Comparison of ENCODE assay signal across 25 cellular contexts in genomic region chr4:133186210-133186609, GRCh38. TPM values are rescaled to one million over a fixed set of nuclear protein-coding genes. Genes with fewer than 3 reads are reported as not detected.
"Had no signal": no experiment of that assay in that cellular context is flagged by ENCODE, and none has a peak within 500 bp of the region (broad histone marks: within the 10 kb centered on the region; RNA-seq: fewer than 3 reads in every experiment).

No MANE protein-coding gene starts in this region.

- H3K4me3 Mint-ChIP-seq: activated CD4-positive, alpha-beta T cell treated with anti-CD3 and anti-CD28 coated beads, Interleukin-2, amount 10 ng/mL, durations not matched to agents 24 days and 14 days; activated CD8-positive, alpha-beta T cell treated with anti-CD3 and anti-CD28 coated beads for 36 hours; activated naive CD8-positive, alpha-beta T cell treated with anti-CD3 and anti-CD28 coated beads, Interleukin-2, amount 50 U/mL, for 24 hours; activated T-helper 1 cell treated with anti-CD3 and anti-CD28 coated beads, Interleukin-12 subunit alpha, Interleukin-12 subunit beta, Interleukin-2, Interleukin-4 antibody, amounts not matched to agents 30 ng/mL and 10 ng/mL and 1 ng/mL, durations not matched to agents 14 hours and 24 hours and 36 hours; endodermal cell; naive B cell; stimulated activated effector memory CD8-positive, alpha-beta T cell treated with anti-CD3 and anti-CD28 coated beads, Interleukin-12 subunit alpha, Interleukin-12 subunit beta, amount 100 ng/mL, for 72 hours; stimulated activated naive CD8-positive, alpha-beta T cell treated with anti-CD3 and anti-CD28 coated beads, Interleukin-15, amount 100 ng/mL, for 72 hours had no signal

- ATAC-seq: activated CD4-positive, CD25-positive, alpha-beta regulatory T cell treated with anti-CD3 and anti-CD28 coated beads, Interleukin-2, amount 50 U/mL, for 24 hours; activated CD8-positive, alpha-beta T cell treated with anti-CD3 and anti-CD28 coated beads for 36 hours; activated naive CD8-positive, alpha-beta T cell treated with anti-CD3 and anti-CD28 coated beads, Interleukin-2, amount 50 U/mL, for 24 hours; foreskin keratinocyte; lower lobe of right lung; sciatic nerve; stimulated activated effector memory CD8-positive, alpha-beta T cell treated with anti-CD3 and anti-CD28 coated beads, Interleukin-12 subunit alpha, Interleukin-12 subunit beta, amount 100 ng/mL, for 72 hours; stimulated activated naive CD8-positive, alpha-beta T cell treated with anti-CD3 and anti-CD28 coated beads, Interleukin-15, amount 100 ng/mL, for 72 hours had no signal

- H3K4me3 ChIP-seq: coronary artery, lower lobe of right lung, uterus had no signal

- H3K27me3 Mint-ChIP-seq: activated CD4-positive, alpha-beta T cell treated with anti-CD3 and anti-CD28 coated beads, Interleukin-2, amount 10 ng/mL, durations not matched to agents 24 days and 14 days; activated CD8-positive, alpha-beta T cell treated with anti-CD3 and anti-CD28 coated beads for 36 hours; activated naive CD8-positive, alpha-beta T cell treated with anti-CD3 and anti-CD28 coated beads, Interleukin-2, amount 50 U/mL, for 24 hours; naive B cell; stimulated activated naive CD8-positive, alpha-beta T cell treated with anti-CD3 and anti-CD28 coated beads, Interleukin-15, amount 100 ng/mL, for 72 hours had no signal

- H3K36me3 ChIP-seq: lower lobe of right lung, uterus had no signal

- H3K9me3 ChIP-seq: lower lobe of right lung, uterus had no signal

- H3K9me3 Mint-ChIP-seq: activated CD4-positive, alpha-beta T cell treated with anti-CD3 and anti-CD28 coated beads, Interleukin-2, amount 10 ng/mL, durations not matched to agents 24 days and 14 days; activated naive CD8-positive, alpha-beta T cell treated with anti-CD3 and anti-CD28 coated beads, Interleukin-2, amount 50 U/mL, for 24 hours; activated T-helper 1 cell treated with anti-CD3 and anti-CD28 coated beads, Interleukin-12 subunit alpha, Interleukin-12 subunit beta, Interleukin-2, Interleukin-4 antibody, amounts not matched to agents 30 ng/mL and 10 ng/mL and 1 ng/mL, durations not matched to agents 14 hours and 24 hours and 36 hours; endodermal cell; stimulated activated effector memory CD8-positive, alpha-beta T cell treated with anti-CD3 and anti-CD28 coated beads, Interleukin-12 subunit alpha, Interleukin-12 subunit beta, amount 100 ng/mL, for 72 hours; stimulated activated naive CD8-positive, alpha-beta T cell treated with anti-CD3 and anti-CD28 coated beads, Interleukin-15, amount 100 ng/mL, for 72 hours had no signal

- H3K4me1 ChIP-seq: foreskin keratinocyte, lower lobe of right lung, uterus had no signal

- H3K27ac ChIP-seq: foreskin keratinocyte, lower lobe of right lung, uterus had no signal

- H3K27ac Mint-ChIP-seq: activated CD4-positive, alpha-beta T cell treated with anti-CD3 and anti-CD28 coated beads, Interleukin-2, amount 10 ng/mL, durations not matched to agents 24 days and 14 days; activated CD8-positive, alpha-beta T cell treated with anti-CD3 and anti-CD28 coated beads for 36 hours; activated naive CD8-positive, alpha-beta T cell treated with anti-CD3 and anti-CD28 coated beads, Interleukin-2, amount 50 U/mL, for 24 hours; activated T-helper 1 cell treated with anti-CD3 and anti-CD28 coated beads, Interleukin-12 subunit alpha, Interleukin-12 subunit beta, Interleukin-2, Interleukin-4 antibody, amounts not matched to agents 30 ng/mL and 10 ng/mL and 1 ng/mL, durations not matched to agents 14 hours and 24 hours and 36 hours; endodermal cell; naive B cell; stimulated activated effector memory CD8-positive, alpha-beta T cell treated with anti-CD3 and anti-CD28 coated beads, Interleukin-12 subunit alpha, Interleukin-12 subunit beta, amount 100 ng/mL, for 72 hours; stimulated activated naive CD8-positive, alpha-beta T cell treated with anti-CD3 and anti-CD28 coated beads, Interleukin-15, amount 100 ng/mL, for 72 hours had no signal

- H3K36me3 Mint-ChIP-seq: naive B cell; stimulated activated effector memory CD8-positive, alpha-beta T cell treated with anti-CD3 and anti-CD28 coated beads, Interleukin-12 subunit alpha, Interleukin-12 subunit beta, amount 100 ng/mL, for 72 hours had no signal

- H3K4me1 Mint-ChIP-seq: activated CD4-positive, alpha-beta T cell treated with anti-CD3 and anti-CD28 coated beads, Interleukin-2, amount 10 ng/mL, durations not matched to agents 24 days and 14 days; activated naive CD8-positive, alpha-beta T cell treated with anti-CD3 and anti-CD28 coated beads, Interleukin-2, amount 50 U/mL, for 24 hours; naive B cell; stimulated activated effector memory CD8-positive, alpha-beta T cell treated with anti-CD3 and anti-CD28 coated beads, Interleukin-12 subunit alpha, Interleukin-12 subunit beta, amount 100 ng/mL, for 72 hours; stimulated activated naive CD8-positive, alpha-beta T cell treated with anti-CD3 and anti-CD28 coated beads, Interleukin-15, amount 100 ng/mL, for 72 hours had no signal

- H3K27me3 ChIP-seq: foreskin keratinocyte, uterus had no signal

- DNase-seq: activated CD4-positive, alpha-beta T cell treated with anti-CD3 and anti-CD28 coated beads, Interleukin-2, amount 10 ng/mL, durations not matched to agents 24 days and 14 days; activated CD8-positive, alpha-beta T cell treated with anti-CD3 and anti-CD28 coated beads for 36 hours; activated gamma-delta T cell; activated naive CD4-positive, alpha-beta T cell treated with anti-CD3 and anti-CD28 coated beads, Interleukin-2, amount 50 U/mL, for 16 hours; activated naive CD8-positive, alpha-beta T cell treated with anti-CD3 and anti-CD28 coated beads, Interleukin-2, amount 50 U/mL, for 24 hours; cerebellar nuclear complex; endodermal cell; kidney; lower lobe of right lung; mesendoderm; naive B cell; nucleus accumbens; posterior cingulate gyrus; small intestine; stimulated activated CD4-positive, alpha-beta T cell treated with anti-CD3 and anti-CD28 coated beads, Interleukin-2, amount 100 ng/mL, for 24 hours; stimulated activated naive CD8-positive, alpha-beta T cell treated with anti-CD3 and anti-CD28 coated beads, Interleukin-15, amount 100 ng/mL, for 72 hours; T-helper 2 cell; uterus had no signal

- FAIRE-seq: bronchial epithelial cell, kidney, small intestine had no signal

RNA-seq across cellular contexts. Expression of gene PCDH10, which starts 37.1 kb away (rescaled TPM):
- total RNA-seq: activated CD4-positive, alpha-beta T cell treated with anti-CD3 and anti-CD28 coated beads, Interleukin-2, amount 10 ng/mL, durations not matched to agents 24 days and 14 days; activated CD8-positive, alpha-beta T cell treated with anti-CD3 and anti-CD28 coated beads for 36 hours; activated T-helper 1 cell treated with anti-CD3 and anti-CD28 coated beads, Interleukin-12 subunit alpha, Interleukin-12 subunit beta, Interleukin-2, Interleukin-4 antibody, amounts not matched to agents 30 ng/mL and 10 ng/mL and 1 ng/mL, durations not matched to agents 14 hours and 24 hours and 36 hours; foreskin keratinocyte had no signal
